Comparison of ENCODE assay signal across 8 cellular contexts in genomic region chr7:142338633-142339501, GRCh38.
DNase-seq lines count a peak whose midpoint lies in the region; ATAC-seq and TF ChIP-seq lines count a peak whose summit lies in the region.

No MANE protein-coding gene starts in this region.

- no peak overlapping the region for H3K4me3 ChIP-seq in GM12864 (ENCODE audit: low read depth, low read length)

- in situ Hi-C loops in G401 (cut with HindIII; ENCODE audit: low sequenced_read_pairs): no loop called here

- DNase-seq in GM12864 (ENCODE audit: low read depth) (no peak), OCI-M1 (lab: John Stamatoyannopoulos, UW) (peak; percentile 20), foreskin keratinocyte (peak in 1 of 2 donors; percentile 35), NCI-H446 treated with DMSO at 0.1 percent for 48 hours (lab: John Stamatoyannopoulos, UW) (no peak), G401 (ENCODE audit: low spot score) (no peak)

- ATAC-seq in foreskin keratinocyte (peak; percentile 80), HG02981 (IDR thresholded peaks at IDR 0.05; ENCODE audit: unreplicated experiment) (no peak), GM18873 (IDR thresholded peaks at IDR 0.05; ENCODE audit: low FRiP score, unreplicated experiment) (no peak)

- no peaks in the 10 kb centered on the region for H3K4me1 ChIP-seq in foreskin keratinocyte

- H3K27me3 ChIP-seq in foreskin keratinocyte: peaks cover 3% of the 10 kb centered on the region

- H3K27ac ChIP-seq in 22Rv1 (no peak overlapping the region), foreskin keratinocyte (no peak overlapping the region)

- TF ChIP-seq CTCF in 22Rv1 (IDR thresholded peaks at IDR 0.05): peak; percentile 60
- peak; percentile 6 for TF ChIP-seq CTCF in GM12864 (IDR thresholded peaks at IDR 0.05; ENCODE audit: low read depth, low read length, missing control alignments)
- TF ChIP-seq CTCF in foreskin keratinocyte (conservative IDR thresholded peaks at IDR 0.05): peak; percentile 68

Comparison
In these comparisons a context has a peak if more than half of its experiments do, and no peak if none do; other contexts are left out.
1. CTCF ChIP-seq: peak in every context shown above with its lines; median percentile 68 in foreskin keratinocyte; 60 in 22Rv1; 6 in GM12864.